Comparison of ENCODE assay signal across 8 cellular contexts in the genomic region with DNA sequence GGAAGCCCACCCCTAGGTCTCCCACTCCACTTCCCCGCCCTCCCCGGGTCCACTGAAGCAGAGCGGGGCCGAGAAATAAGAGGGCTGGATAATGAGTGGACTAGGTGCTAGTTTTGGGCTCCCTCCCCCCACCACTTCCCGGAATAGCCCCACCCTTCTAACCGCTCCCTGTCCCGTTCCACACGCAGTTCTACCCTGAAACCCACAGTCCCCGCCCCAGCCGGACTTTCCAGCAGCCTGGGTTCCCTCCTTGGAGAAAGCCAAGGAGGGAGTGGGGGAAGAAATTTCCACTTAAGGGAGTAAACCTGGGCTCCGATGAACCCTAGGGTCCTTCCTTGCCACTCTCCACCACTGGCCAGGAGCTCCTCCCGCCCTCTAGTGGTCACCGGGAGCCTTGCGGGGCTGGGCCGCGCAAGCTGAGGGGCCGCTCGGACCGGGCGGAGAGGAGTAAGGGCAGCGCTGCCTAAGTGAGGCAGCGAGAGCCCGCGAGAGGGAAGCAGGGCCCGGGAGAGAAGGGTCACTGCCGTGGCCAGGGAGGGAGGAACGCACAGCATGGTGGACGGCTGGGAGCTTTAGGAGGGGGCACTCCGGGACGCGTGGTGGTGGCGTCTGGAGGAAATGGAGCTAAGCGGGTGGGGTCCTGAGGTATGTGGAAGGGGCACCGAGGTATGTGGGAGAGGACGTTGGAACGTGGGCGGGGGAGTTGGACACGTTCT. TPM values are rescaled to one million over a fixed set of nuclear protein-coding genes. Genes with fewer than 3 reads are reported as not detected.
DNase-seq lines count a peak whose midpoint lies in the region; ATAC-seq and TF ChIP-seq lines count a peak whose summit lies in the region.

No MANE protein-coding gene starts in this region.

- DNase-seq in AG08395 (ENCODE audit: low spot score) (peak; percentile 90), NCI-H460 (ENCODE audit: extremely low read depth, low read depth) (peak; percentile 91), coronary artery (ENCODE audit: low spot score) (peak; percentile 92), left lobe of liver (ENCODE audit: low spot score) (peak; percentile 79)
- peak; percentile 65 to 69 for DNase-seq in activated CD4-positive, alpha-beta T cell treated with anti-CD3 and anti-CD28 coated beads for 4 hours
- DNase-seq in stimulated activated CD4-positive, alpha-beta T cell treated with anti-CD3 and anti-CD28 coated beads, Interleukin-2, amount 100 ng/mL, for 24 hours: peak; percentile 82 to 88

- peak; percentile 97 for TF ChIP-seq CTCF in coronary artery (IDR thresholded peaks at IDR 0.05)

- peak overlapping the region; percentile 71 for H3K4me3 ChIP-seq in coronary artery

- ATAC-seq in GM18861 (IDR thresholded peaks at IDR 0.05; ENCODE audit: unreplicated experiment) (peak; percentile 53), HG03342 (IDR thresholded peaks at IDR 0.05; ENCODE audit: unreplicated experiment) (peak; percentile 56), left lobe of liver (peak; percentile 91)

- H3K27ac ChIP-seq in coronary artery: peak overlapping the region; percentile 81 to 94

RNA-seq across cellular contexts. Expression of gene THBS3, which starts 14.3 kb away (rescaled TPM):
- 18.0 and 19.5 TPM in 2 replicates for total RNA-seq in NCI-H460 (2014; rRNA removed; shearing (Covaris generic))
- 52.4 and 57.7 TPM in 2 replicates for polyA plus RNA-seq in NCI-H460 (2014; cell fraction: nucleus; rRNA removed)
- total RNA-seq in left lobe of liver: 16.8 TPM

RNA-seq across cellular contexts. Expression of gene MTX1, which starts 15.1 kb away (rescaled TPM):
- 69.7 and 72.8 TPM in 2 replicates for total RNA-seq in NCI-H460 (2014; rRNA removed; shearing (Covaris generic))
- 98.2 and 121 TPM in 2 replicates for polyA plus RNA-seq in NCI-H460 (2014; cell fraction: nucleus; rRNA removed)
- total RNA-seq in left lobe of liver: 22.6 TPM

RNA-seq across cellular contexts. Expression of gene TRIM46, which starts 19.8 kb away (rescaled TPM):
- 0.27 and 0.43 TPM in 2 replicates for total RNA-seq in NCI-H460 (2014; rRNA removed; shearing (Covaris generic))
- 1.5 and 3.2 TPM in 2 replicates for polyA plus RNA-seq in NCI-H460 (2014; cell fraction: nucleus; rRNA removed)
- total RNA-seq in left lobe of liver: 0.23 TPM

RNA-seq across cellular contexts. Expression of gene KRTCAP2, which starts 20.3 kb away (rescaled TPM):
- 454 and 476 TPM in 2 replicates for total RNA-seq in NCI-H460 (2014; rRNA removed; shearing (Covaris generic))
- 98.4 and 132 TPM in 2 replicates for polyA plus RNA-seq in NCI-H460 (2014; cell fraction: nucleus; rRNA removed)
- 75.6 TPM for total RNA-seq in left lobe of liver

RNA-seq across cellular contexts. Expression of gene DPM3, which starts 53.1 kb away (rescaled TPM):
- total RNA-seq in NCI-H460 (2014; rRNA removed; shearing (Covaris generic)): 49.8 and 50.9 TPM in 2 replicates
- 35.9 and 112 TPM in 2 replicates for polyA plus RNA-seq in NCI-H460 (2014; cell fraction: nucleus; rRNA removed)
- total RNA-seq in left lobe of liver: 76.8 TPM

Comparison
In these comparisons a context has a peak if more than half of its experiments do, and no peak if none do; other contexts are left out.
1. Peak in every context shown above with its lines: DNase-seq, ATAC-seq, H3K4me3 ChIP-seq and H3K27ac ChIP-seq.